ENCODE assay signal across 25 cellular contexts in the genomic region with DNA sequence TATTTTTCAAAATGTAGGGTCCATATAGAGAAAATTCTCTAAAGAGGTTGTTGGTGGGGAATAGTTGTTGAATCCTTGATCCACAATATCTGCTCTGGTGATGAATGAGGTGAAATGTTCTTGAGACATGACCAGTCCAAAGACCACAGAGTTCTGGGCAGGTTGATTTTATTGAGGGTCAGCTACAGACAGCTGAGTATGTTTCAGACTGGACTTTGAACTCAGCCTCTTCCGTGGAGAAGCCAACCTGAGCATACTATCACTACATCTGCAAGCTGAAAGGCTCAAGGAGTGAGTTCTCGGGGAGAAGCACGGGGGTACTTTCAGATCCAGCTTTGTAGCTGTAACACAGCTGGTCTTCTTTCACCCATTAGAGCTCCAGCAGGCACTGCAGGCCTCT.
"Had no signal": no experiment of that assay in that cellular context is flagged by ENCODE, and none has a peak within 500 bp of the region (broad histone marks: within the 10 kb centered on the region; RNA-seq: fewer than 3 reads in every experiment).

No MANE protein-coding gene starts in this region.

- DNase-seq: colonic mucosa; cortex of kidney; effector CD8-positive, alpha-beta T cell; effector memory CD8-positive, alpha-beta T cell; endodermal cell; erythroblast; esophagus squamous epithelium; foreskin fibroblast; foreskin melanocyte; gastrocnemius medialis; glutamatergic neuron; head of caudate nucleus; heart right ventricle; hypothalamus; immature natural killer cell; islet precursor cell; kidney; kidney glomerular epithelial cell; left lung; left ventricle myocardium superior; lower lobe of right lung; mesenchymal stem cell; naive thymus-derived CD4-positive, alpha-beta T cell had no signal

- H3K4me3 ChIP-seq: colonic mucosa, esophagus squamous epithelium, gastrocnemius medialis, heart right ventricle, left lung, lower lobe of right lung had no signal

- ATAC-seq: effector memory CD8-positive, alpha-beta T cell; esophagus mucosa; gastrocnemius medialis; heart right ventricle; left lung; left ventricle myocardium superior; lower lobe of right lung; naive thymus-derived CD4-positive, alpha-beta T cell had no signal

- H3K27ac ChIP-seq: colonic mucosa, epithelial cell of prostate, esophagus squamous epithelium, gastrocnemius medialis, heart right ventricle, left lung, lower lobe of right lung had no signal

- H3K9me3 ChIP-seq: colonic mucosa, esophagus squamous epithelium, gastrocnemius medialis, heart right ventricle, lower lobe of right lung had no signal

- H3K27me3 ChIP-seq: colonic mucosa, esophagus squamous epithelium, gastrocnemius medialis, left lung had no signal

- H3K4me1 ChIP-seq: colonic mucosa, esophagus squamous epithelium, gastrocnemius medialis, heart right ventricle, left lung, lower lobe of right lung had no signal

- H3K36me3 ChIP-seq: colonic mucosa, esophagus squamous epithelium, gastrocnemius medialis, heart right ventricle, left lung, lower lobe of right lung had no signal
